1 cellular context compared by ENCODE assay signal in the genomic region with DNA sequence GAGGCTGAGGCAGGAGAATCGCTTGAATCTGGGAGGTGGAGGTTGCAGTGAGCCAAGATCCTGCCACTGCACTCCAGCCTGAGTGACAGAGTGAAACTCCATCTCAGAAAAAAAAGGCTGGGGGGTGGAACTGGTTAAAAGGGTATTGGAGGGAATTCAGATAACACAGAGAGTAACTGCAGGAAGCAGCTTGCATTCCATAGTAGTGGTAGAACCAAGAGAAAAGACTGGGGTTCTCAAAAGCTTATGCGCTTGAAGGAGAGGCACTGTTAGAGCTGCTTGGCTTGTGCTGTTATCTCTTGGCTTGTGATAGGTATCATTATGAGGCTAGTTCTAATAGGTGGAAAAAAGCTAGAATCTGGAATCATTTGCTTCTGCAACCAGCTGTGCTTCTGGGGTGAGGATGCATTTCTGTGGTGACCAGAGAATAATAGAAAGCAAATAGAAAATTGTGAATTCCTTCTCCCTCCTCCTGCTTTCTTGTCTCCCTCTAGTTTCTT.
TF ChIP-seq lines count a peak whose summit lies in the region.

No MANE protein-coding gene starts in this region.

TF ChIP-seq in GM23338, 12 proteins besides CTCF, POLR2A, EP300 and RAD21 (continued from another document):
- TF ChIP-seq, protein P1, sequence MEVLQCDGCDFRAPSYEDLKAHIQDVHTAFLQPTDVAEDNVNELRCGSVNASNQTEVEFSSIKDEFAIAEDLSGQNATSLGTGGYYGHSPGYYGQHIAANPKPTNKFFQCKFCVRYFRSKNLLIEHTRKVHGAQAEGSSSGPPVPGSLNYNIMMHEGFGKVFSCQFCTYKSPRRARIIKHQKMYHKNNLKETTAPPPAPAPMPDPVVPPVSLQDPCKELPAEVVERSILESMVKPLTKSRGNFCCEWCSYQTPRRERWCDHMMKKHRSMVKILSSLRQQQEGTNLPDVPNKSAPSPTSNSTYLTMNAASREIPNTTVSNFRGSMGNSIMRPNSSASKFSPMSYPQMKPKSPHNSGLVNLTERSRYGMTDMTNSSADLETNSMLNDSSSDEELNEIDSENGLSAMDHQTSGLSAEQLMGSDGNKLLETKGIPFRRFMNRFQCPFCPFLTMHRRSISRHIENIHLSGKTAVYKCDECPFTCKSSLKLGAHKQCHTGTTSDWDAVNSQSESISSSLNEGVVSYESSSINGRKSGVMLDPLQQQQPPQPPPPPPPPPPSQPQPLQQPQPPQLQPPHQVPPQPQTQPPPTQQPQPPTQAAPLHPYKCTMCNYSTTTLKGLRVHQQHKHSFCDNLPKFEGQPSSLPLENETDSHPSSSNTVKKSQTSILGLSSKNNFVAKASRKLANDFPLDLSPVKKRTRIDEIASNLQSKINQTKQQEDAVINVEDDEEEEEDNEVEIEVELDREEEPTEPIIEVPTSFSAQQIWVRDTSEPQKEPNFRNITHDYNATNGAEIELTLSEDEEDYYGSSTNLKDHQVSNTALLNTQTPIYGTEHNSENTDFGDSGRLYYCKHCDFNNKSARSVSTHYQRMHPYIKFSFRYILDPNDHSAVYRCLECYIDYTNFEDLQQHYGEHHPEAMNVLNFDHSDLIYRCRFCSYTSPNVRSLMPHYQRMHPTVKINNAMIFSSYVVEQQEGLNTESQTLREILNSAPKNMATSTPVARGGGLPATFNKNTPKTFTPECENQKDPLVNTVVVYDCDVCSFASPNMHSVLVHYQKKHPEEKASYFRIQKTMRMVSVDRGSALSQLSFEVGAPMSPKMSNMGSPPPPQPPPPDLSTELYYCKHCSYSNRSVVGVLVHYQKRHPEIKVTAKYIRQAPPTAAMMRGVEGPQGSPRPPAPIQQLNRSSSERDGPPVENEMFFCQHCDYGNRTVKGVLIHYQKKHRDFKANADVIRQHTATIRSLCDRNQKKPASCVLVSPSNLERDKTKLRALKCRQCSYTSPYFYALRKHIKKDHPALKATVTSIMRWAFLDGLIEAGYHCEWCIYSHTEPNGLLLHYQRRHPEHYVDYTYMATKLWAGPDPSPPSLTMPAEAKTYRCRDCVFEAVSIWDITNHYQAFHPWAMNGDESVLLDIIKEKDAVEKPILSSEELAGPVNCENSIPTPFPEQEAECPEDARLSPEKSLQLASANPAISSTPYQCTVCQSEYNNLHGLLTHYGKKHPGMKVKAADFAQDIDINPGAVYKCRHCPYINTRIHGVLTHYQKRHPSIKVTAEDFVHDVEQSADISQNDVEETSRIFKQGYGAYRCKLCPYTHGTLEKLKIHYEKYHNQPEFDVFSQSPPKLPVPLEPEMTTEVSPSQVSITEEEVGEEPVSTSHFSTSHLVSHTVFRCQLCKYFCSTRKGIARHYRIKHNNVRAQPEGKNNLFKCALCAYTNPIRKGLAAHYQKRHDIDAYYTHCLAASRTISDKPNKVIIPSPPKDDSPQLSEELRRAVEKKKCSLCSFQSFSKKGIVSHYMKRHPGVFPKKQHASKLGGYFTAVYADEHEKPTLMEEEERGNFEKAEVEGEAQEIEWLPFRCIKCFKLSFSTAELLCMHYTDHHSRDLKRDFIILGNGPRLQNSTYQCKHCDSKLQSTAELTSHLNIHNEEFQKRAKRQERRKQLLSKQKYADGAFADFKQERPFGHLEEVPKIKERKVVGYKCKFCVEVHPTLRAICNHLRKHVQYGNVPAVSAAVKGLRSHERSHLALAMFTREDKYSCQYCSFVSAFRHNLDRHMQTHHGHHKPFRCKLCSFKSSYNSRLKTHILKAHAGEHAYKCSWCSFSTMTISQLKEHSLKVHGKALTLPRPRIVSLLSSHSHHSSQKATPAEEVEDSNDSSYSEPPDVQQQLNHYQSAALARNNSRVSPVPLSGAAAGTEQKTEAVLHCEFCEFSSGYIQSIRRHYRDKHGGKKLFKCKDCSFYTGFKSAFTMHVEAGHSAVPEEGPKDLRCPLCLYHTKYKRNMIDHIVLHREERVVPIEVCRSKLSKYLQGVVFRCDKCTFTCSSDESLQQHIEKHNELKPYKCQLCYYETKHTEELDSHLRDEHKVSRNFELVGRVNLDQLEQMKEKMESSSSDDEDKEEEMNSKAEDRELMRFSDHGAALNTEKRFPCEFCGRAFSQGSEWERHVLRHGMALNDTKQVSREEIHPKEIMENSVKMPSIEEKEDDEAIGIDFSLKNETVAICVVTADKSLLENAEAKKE (CRISPR knock-in tag; IDR thresholded peaks at IDR 0.05) = no peak
- TF ChIP-seq, protein P2, sequence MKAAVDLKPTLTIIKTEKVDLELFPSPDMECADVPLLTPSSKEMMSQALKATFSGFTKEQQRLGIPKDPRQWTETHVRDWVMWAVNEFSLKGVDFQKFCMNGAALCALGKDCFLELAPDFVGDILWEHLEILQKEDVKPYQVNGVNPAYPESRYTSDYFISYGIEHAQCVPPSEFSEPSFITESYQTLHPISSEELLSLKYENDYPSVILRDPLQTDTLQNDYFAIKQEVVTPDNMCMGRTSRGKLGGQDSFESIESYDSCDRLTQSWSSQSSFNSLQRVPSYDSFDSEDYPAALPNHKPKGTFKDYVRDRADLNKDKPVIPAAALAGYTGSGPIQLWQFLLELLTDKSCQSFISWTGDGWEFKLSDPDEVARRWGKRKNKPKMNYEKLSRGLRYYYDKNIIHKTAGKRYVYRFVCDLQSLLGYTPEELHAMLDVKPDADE (IDR thresholded peaks at IDR 0.05) = no peak
- TF ChIP-seq NANOG (IDR thresholded peaks at IDR 0.05; ENCODE audit: borderline replicate concordance) (no peak), POLR2AphosphoS5 (IDR thresholded peaks at IDR 0.05; ENCODE audit: low read depth) (no peak), JUNB (IDR thresholded peaks at IDR 0.05; ENCODE audit: unreplicated experiment) (no peak), STAT1 (IDR thresholded peaks at IDR 0.05; ENCODE audit: unreplicated experiment) (no peak), EZH2phosphoT487 (IDR thresholded peaks at IDR 0.05; ENCODE audit: unreplicated experiment) (no peak), ZNF331 (CRISPR knock-in tag; IDR thresholded peaks at IDR 0.05; ENCODE audit: low read depth) (no peak)
TF ChIP-seq in GM23338: peak in this region for 0.
